In the genomic region with DNA sequence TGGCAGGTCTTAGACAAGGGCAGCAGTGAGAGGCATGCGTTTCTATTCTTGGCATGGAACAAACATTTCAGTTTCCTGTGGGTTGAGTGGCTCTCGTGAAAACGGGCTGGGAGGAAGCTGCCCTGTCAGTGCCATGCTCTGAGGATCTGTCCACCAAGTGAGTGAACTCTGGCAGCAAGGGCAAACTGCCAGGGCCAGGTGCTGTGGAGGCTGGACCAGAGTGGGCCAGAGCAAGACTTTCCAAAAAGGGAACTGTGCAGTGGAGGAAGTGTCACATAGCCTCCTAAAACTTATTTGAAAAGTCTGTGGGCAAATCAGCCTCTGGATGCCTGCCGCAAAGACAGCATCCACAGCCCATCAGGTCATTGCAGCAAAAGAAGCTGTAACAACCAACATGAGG, we compare ENCODE assay signal across 12 cellular contexts. TPM values are rescaled to one million over a fixed set of nuclear protein-coding genes. Genes with fewer than 3 reads are reported as not detected.
DNase-seq lines count a peak whose midpoint lies in the region; ATAC-seq and TF ChIP-seq lines count a peak whose summit lies in the region.
"Had no signal": no experiment of that assay in that cellular context is flagged by ENCODE, and none has a peak within 500 bp of the region (broad histone marks: within the 10 kb centered on the region; RNA-seq: fewer than 3 reads in every experiment).

No MANE protein-coding gene starts in this region.

- TF ChIP-seq POLR2A in testis (IDR thresholded peaks at IDR 0.05): no peak

- H3K9me3 Mint-ChIP-seq in CD14-positive monocyte: peaks cover 0 to 3% (median 0%) of the 10 kb centered on the region in 7 donors
- peaks cover 26% of the 10 kb centered on the region for H3K9me3 Mint-ChIP-seq in T-helper 1 cell treated with Interleukin-12 subunit alpha and Interleukin-12 subunit beta and Interleukin-4 antibody, amounts not matched to agents 30 μg/mL and 1 μg/mL, for 36 hours

- H3K36me3 Mint-ChIP-seq in CD14-positive monocyte: peaks cover 3 to 4% of the 10 kb centered on the region in 2 donors
- H3K36me3 Mint-ChIP-seq in T-helper 1 cell treated with Interleukin-12 subunit alpha and Interleukin-12 subunit beta and Interleukin-4 antibody, amounts not matched to agents 30 μg/mL and 1 μg/mL, for 36 hours (ENCODE audit: low read depth): peaks cover 24% of the 10 kb centered on the region

- peak; percentile 57 for DNase-seq in CD14-positive monocyte (ENCODE audit: low spot score)
- DNase-seq in medulla oblongata (ENCODE audit: extremely low spot score): peak; percentile 83
- no peak for DNase-seq in GM03348 (ENCODE audit: low spot score)
- no peak for DNase-seq in testis
- DNase-seq: activated effector memory CD4-positive, alpha-beta T cell treated with Interleukin-2 at 50 U/mL for 16 hours; colonic mucosa; NK-92 treated with Interleukin-12 subunit alpha and Interleukin-12 subunit beta, amount 100 ng/mL, for 24 hours had no signal

- peak overlapping the region; percentile 19 to 40 for H3K4me3 Mint-ChIP-seq in CD14-positive monocyte
- H3K4me3 Mint-ChIP-seq in T-helper 1 cell treated with Interleukin-12 subunit alpha and Interleukin-12 subunit beta and Interleukin-4 antibody, amounts not matched to agents 30 μg/mL and 1 μg/mL, for 36 hours: peak overlapping the region; percentile 14

- no peaks in the 10 kb centered on the region for H3K4me1 ChIP-seq in testis
- H3K4me1 ChIP-seq: colonic mucosa had no signal

- peaks cover 0 to 3% (median 0%) of the 10 kb centered on the region in 3 donors for H3K27me3 Mint-ChIP-seq in CD14-positive monocyte (ENCODE audit: low read depth in 3 of 3)
- no peaks in the 10 kb centered on the region for H3K27me3 Mint-ChIP-seq in T-helper 1 cell treated with Interleukin-12 subunit alpha and Interleukin-12 subunit beta and Interleukin-4 antibody, amounts not matched to agents 30 μg/mL and 1 μg/mL, for 36 hours (ENCODE audit: low read depth)

- TF ChIP-seq CTCF in CD14-positive monocyte (IDR thresholded peaks at IDR 0.05) (no peak), testis (IDR thresholded peaks at IDR 0.05) (no peak)

- no peak overlapping the region for H3K27ac ChIP-seq in testis
- H3K27ac ChIP-seq: colonic mucosa had no signal

- ATAC-seq in GM19468 (IDR thresholded peaks at IDR 0.05; ENCODE audit: extremely low read depth, unreplicated experiment) (peak; percentile 41), GM19452 (IDR thresholded peaks at IDR 0.05; ENCODE audit: unreplicated experiment) (no peak), GM21786 (IDR thresholded peaks at IDR 0.05; ENCODE audit: unreplicated experiment) (no peak)
- ATAC-seq: left lobe of liver had no signal

- H3K9me3 ChIP-seq in testis: no peaks in the 10 kb centered on the region
- H3K9me3 ChIP-seq: colonic mucosa had no signal

- H3K4me3 ChIP-seq in testis: no peak overlapping the region
- H3K4me3 ChIP-seq: colonic mucosa had no signal

- peaks cover 68% of the 10 kb centered on the region for H3K4me1 Mint-ChIP-seq in CD14-positive monocyte
- H3K4me1 Mint-ChIP-seq in T-helper 1 cell treated with Interleukin-12 subunit alpha and Interleukin-12 subunit beta and Interleukin-4 antibody, amounts not matched to agents 30 μg/mL and 1 μg/mL, for 36 hours (ENCODE audit: low read depth): peaks cover 38% of the 10 kb centered on the region

- no peaks in the 10 kb centered on the region for H3K36me3 ChIP-seq in testis (ENCODE audit: low read depth, missing control alignments)
- H3K36me3 ChIP-seq: colonic mucosa had no signal

- H3K27me3 ChIP-seq in testis: no peaks in the 10 kb centered on the region
- H3K27me3 ChIP-seq: colonic mucosa had no signal

- H3K27ac Mint-ChIP-seq in CD14-positive monocyte: peak overlapping the region; percentile 94 to 99 (median 98)
- H3K27ac Mint-ChIP-seq in T-helper 1 cell treated with Interleukin-12 subunit alpha and Interleukin-12 subunit beta and Interleukin-4 antibody, amounts not matched to agents 30 μg/mL and 1 μg/mL, for 36 hours: peak overlapping the region; percentile 13

- intact Hi-C loops in CD14-positive monocyte (cut with micrococcal nuclease): loop anchor here in 1 of 2 donors (2.0 to 5.0 kb wide), 3 partner anchors 15 to 44 kb away; partner anchors contain the start of gene TAB2
- intact Hi-C loops in testis (cut with DNase I; ENCODE audit: low total_unique reads): no loop called here

- 75 to 80% methylated on average over 4 of the region's 4 CpGs for WGBS in testis, 2 donors

RNA-seq across cellular contexts. Expression of gene TAB2, which starts 44.2 kb away (rescaled TPM):
- polyA plus RNA-seq in CD14-positive monocyte (1 to 10 TPM; 3.1 to 6.0 TPM), testis (ENCODE audit: insufficient read depth, low read depth, low replicate concordance) (45.1 TPM)
- total RNA-seq in testis: 10 to 100 TPM; 61.0 to 84.7 TPM

Comparison
In these comparisons a context has a peak if more than half of its experiments do, and no peak if none do; other contexts are left out.
1. DNase-seq: peak in CD14-positive monocyte (single experiment) and medulla oblongata (single experiment); none in GM03348 (single experiment) and testis (single experiment).